1 cellular context compared by ENCODE assay signal in the genomic region with DNA sequence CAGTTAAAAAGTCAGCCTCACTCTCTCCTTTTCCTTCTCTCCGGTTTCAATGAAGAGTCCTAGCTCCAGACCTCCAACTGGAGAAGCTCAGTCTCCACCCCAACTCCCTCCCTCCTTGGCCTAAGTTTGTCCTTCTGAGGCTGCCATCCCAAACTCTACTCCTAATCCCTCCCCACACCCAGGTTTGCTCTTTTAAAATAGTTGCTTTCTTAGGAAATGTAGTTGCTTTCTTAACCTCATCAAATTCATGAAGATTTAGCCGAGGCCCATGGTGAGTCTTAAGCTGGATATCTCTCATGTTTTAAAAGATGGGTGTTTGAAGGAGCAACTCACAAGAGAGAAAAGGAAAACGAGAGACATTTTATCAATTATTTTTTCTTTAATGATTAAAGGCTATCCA.
TF ChIP-seq lines count a peak whose summit lies in the region.

No MANE protein-coding gene starts in this region.

TF ChIP-seq in HepG2, 621 proteins besides CTCF, POLR2A, EP300 and RAD21 (continued from another document):
- TF ChIP-seq ETV5 (CRISPR knock-in tag; IDR thresholded peaks at IDR 0.05; ENCODE audit: borderline replicate concordance) (no peak), TBL1XR1 (IDR thresholded peaks at IDR 0.05; ENCODE audit: borderline replicate concordance, low read length, partially characterized antibody) (no peak), GATAD2A (CRISPR knock-in tag; IDR thresholded peaks at IDR 0.05) (peak; percentile 55; the same call in 1 of the 2 replicates), KDM4B (CRISPR knock-in tag; IDR thresholded peaks at IDR 0.05) (0 out of 2 replicates have a peak, but pooled peaks have one; percentile 28), KAT7 (CRISPR knock-in tag; IDR thresholded peaks at IDR 0.05; ENCODE audit: borderline replicate concordance) (peak; percentile 86; the same call in 1 of the 2 replicates), MXI1 (IDR thresholded peaks at IDR 0.05; ENCODE audit: borderline replicate concordance, low read depth, low read length) (peak; percentile 38; the same call in 1 of the 3 replicates), ZFX (CRISPR knock-in tag; IDR thresholded peaks at IDR 0.05; ENCODE audit: low read depth) (peak; percentile 48), CHD4 (IDR thresholded peaks at IDR 0.05; ENCODE audit: borderline replicate concordance, low read length) (no peak), ATM (IDR thresholded peaks at IDR 0.05; ENCODE audit: borderline replicate concordance) (no peak), HDAC2 (CRISPR knock-in tag; IDR thresholded peaks at IDR 0.05) (0 out of 2 replicates have a peak, but pooled peaks have one; percentile 17), ZNF768 (CRISPR knock-in tag; IDR thresholded peaks at IDR 0.05) (no peak), GLI4 (CRISPR knock-in tag; IDR thresholded peaks at IDR 0.05; ENCODE audit: borderline replicate concordance) (no peak), MIER3 (CRISPR knock-in tag; IDR thresholded peaks at IDR 0.05; ENCODE audit: borderline replicate concordance) (0 out of 2 replicates have a peak, but pooled peaks have one; percentile 16)
- TF ChIP-seq, protein P1, sequence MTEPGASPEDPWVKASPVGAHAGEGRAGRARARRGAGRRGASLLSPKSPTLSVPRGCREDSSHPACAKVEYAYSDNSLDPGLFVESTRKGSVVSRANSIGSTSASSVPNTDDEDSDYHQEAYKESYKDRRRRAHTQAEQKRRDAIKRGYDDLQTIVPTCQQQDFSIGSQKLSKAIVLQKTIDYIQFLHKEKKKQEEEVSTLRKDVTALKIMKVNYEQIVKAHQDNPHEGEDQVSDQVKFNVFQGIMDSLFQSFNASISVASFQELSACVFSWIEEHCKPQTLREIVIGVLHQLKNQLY (CRISPR knock-in tag; IDR thresholded peaks at IDR 0.05): no peak
- TF ChIP-seq, protein P2, sequence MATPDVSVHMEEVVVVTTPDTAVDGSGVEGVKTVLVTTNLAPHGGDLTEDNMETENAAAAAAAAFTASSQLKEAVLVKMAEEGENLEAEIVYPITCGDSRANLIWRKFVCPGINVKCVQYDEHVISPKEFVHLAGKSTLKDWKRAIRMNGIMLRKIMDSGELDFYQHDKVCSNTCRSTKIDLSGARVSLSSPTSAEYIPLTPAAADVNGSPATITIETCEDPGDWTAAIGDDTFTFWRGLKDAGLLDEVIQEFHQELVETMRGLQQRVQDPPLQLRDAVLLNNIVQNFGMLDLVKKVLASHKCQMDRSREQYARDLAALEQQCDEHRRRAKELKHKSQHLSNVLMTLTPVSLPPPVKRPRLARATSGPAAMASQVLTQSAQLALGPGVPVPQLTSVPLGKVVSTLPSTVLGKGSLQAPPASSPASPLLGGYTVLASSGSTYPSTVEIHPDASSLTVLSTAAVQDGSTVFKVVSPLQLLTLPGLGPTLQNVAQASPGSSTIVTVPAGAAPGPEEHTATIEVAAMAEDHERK (CRISPR knock-in tag; IDR thresholded peaks at IDR 0.05; ENCODE audit: low read depth): no peak
- TF ChIP-seq, protein P3, sequence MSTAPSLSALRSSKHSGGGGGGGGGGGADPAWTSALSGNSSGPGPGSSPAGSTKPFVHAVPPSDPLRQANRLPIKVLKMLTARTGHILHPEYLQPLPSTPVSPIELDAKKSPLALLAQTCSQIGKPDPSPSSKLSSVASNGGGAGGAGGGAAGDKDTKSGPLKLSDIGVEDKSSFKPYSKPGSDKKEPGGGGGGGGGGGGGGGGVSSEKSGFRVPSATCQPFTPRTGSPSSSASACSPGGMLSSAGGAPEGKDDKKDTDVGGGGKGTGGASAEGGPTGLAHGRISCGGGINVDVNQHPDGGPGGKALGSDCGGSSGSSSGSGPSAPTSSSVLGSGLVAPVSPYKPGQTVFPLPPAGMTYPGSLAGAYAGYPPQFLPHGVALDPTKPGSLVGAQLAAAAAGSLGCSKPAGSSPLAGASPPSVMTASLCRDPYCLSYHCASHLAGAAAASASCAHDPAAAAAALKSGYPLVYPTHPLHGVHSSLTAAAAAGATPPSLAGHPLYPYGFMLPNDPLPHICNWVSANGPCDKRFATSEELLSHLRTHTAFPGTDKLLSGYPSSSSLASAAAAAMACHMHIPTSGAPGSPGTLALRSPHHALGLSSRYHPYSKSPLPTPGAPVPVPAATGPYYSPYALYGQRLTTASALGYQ (CRISPR knock-in tag; IDR thresholded peaks at IDR 0.05): peak; percentile 37; the same call in 1 of the 2 replicates
- TF ChIP-seq, protein P4, sequence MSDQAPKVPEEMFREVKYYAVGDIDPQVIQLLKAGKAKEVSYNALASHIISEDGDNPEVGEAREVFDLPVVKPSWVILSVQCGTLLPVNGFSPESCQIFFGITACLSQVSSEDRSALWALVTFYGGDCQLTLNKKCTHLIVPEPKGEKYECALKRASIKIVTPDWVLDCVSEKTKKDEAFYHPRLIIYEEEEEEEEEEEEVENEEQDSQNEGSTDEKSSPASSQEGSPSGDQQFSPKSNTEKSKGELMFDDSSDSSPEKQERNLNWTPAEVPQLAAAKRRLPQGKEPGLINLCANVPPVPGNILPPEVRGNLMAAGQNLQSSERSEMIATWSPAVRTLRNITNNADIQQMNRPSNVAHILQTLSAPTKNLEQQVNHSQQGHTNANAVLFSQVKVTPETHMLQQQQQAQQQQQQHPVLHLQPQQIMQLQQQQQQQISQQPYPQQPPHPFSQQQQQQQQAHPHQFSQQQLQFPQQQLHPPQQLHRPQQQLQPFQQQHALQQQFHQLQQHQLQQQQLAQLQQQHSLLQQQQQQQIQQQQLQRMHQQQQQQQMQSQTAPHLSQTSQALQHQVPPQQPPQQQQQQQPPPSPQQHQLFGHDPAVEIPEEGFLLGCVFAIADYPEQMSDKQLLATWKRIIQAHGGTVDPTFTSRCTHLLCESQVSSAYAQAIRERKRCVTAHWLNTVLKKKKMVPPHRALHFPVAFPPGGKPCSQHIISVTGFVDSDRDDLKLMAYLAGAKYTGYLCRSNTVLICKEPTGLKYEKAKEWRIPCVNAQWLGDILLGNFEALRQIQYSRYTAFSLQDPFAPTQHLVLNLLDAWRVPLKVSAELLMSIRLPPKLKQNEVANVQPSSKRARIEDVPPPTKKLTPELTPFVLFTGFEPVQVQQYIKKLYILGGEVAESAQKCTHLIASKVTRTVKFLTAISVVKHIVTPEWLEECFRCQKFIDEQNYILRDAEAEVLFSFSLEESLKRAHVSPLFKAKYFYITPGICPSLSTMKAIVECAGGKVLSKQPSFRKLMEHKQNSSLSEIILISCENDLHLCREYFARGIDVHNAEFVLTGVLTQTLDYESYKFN (CRISPR knock-in tag; conservative IDR thresholded peaks at IDR 0.05): peak; percentile 37; the same call in 1 of the 2 replicates
